14 cellular contexts compared by ENCODE assay signal in the genomic region with DNA sequence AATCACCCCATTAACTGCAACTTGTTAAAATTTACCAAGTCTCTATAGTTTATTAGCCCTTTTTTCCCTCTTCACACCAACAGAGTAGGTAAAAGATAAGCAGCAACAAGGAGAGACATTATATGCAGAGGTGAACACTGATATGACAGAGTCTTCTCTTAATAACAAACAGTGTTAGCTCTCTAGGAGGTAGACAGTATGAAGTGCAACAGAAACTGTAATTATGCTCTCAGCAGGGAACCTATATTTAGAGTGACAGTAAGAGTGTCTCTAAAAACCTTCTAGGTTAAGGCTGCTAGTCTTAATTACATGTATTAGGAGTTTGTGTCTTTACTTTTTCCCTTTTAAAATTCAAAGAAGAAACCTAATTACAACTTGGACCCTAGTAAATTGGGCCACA.
"Had no signal": no experiment of that assay in that cellular context is flagged by ENCODE, and none has a peak within 500 bp of the region (broad histone marks: within the 10 kb centered on the region; RNA-seq: fewer than 3 reads in every experiment).

No MANE protein-coding gene starts in this region.

- H3K27me3 ChIP-seq: foreskin keratinocyte, sigmoid colon had no signal

- H3K4me3 ChIP-seq: sigmoid colon had no signal

- DNase-seq: activated CD4-positive, alpha-beta T cell treated with anti-CD3 and anti-CD28 coated beads for 48 hours; activated CD8-positive, alpha-beta memory T cell treated with anti-CD3 and anti-CD28 coated beads, Interleukin-2, amount 50 U/mL, for 48 hours; activated CD8-positive, alpha-beta T cell treated with anti-CD3 and anti-CD28 coated beads, Interleukin-2, amount 10 ng/mL, durations not matched to agents 7 days and 5 days; activated naive CD4-positive, alpha-beta T cell; aorta; foreskin keratinocyte; head of caudate nucleus; left cardiac atrium; sigmoid colon; stimulated activated CD4-positive, alpha-beta T cell treated with anti-CD3 and anti-CD28 coated beads, Interleukin-2, amount 100 ng/mL, for 24 hours; stimulated activated naive CD4-positive, alpha-beta T cell; substantia nigra; trophoblast cell had no signal

- H3K36me3 ChIP-seq: sigmoid colon had no signal

- H3K9me3 ChIP-seq: sigmoid colon had no signal

- ATAC-seq: activated CD8-positive, alpha-beta T cell treated with anti-CD3 and anti-CD28 coated beads, Interleukin-2, amount 10 ng/mL, durations not matched to agents 7 days and 5 days; foreskin keratinocyte; left cardiac atrium; WTC11 had no signal

- H3K27ac ChIP-seq: foreskin keratinocyte, sigmoid colon had no signal
